ENCODE assay signal across 23 cellular contexts in the genomic region with DNA sequence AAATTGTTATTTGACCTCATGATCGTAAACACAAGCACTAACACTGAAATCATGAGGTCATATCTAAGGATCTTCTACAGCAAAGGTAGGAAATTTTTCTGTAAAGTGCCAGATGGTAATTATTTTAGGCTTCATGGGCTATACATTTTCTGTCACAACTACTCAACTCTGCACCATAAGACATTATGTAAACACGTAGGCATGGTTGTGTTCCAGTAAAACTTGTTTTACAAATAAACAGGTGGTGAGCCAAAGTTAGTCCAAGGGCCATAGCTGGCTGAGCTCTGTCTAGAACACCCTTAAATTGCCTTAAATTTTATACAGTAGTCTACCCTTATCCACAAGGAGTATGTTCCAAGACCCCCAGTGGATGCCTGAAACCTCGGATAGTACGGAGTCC.
A peak's percentile ranks its signal among the peaks of the same experiment; 100 is the strongest.
DNase-seq lines count a peak whose midpoint lies in the region; ATAC-seq and TF ChIP-seq lines count a peak whose summit lies in the region.
"Had no signal": no experiment of that assay in that cellular context is flagged by ENCODE, and none has a peak within 500 bp of the region (broad histone marks: within the 10 kb centered on the region; RNA-seq: fewer than 3 reads in every experiment).

No MANE protein-coding gene starts in this region.

- CTCF ChIA-PET in mammary epithelial cell (lab: Charles Lee; ENCODE audit: low non-redundant PET), result no interaction called here
- CTCF ChIA-PET in PC-3 (lab: Charles Lee), result no interaction called here

- H3K27me3 ChIP-seq in mammary epithelial cell (ENCODE audit: insufficient read depth, low read length), result no peaks in the 10 kb centered on the region
- peaks cover 15% of the 10 kb centered on the region for H3K27me3 ChIP-seq in PC-3 (ENCODE audit: low read length)

- no peak overlapping the region for H3K27ac ChIP-seq in mammary epithelial cell (ENCODE audit: insufficient read depth, low read depth, low read length)
- no peak overlapping the region for H3K27ac ChIP-seq in PC-3 (ENCODE audit: low read length)
- H3K27ac ChIP-seq: 22Rv1, GM23248 had no signal

- no peaks in the 10 kb centered on the region for H3K27me3 Mint-ChIP-seq in type B pancreatic cell

- peak; percentile 13 to 71 for DNase-seq in T47D (ENCODE audit: low read depth in 1 of 2, low spot score in 1 of 2)
- DNase-seq in mammary epithelial cell, result no peak
- peak; percentile 53 for DNase-seq in LNCaP clone FGC (ENCODE audit: low read depth)
- DNase-seq in PC-3, result peak; percentile 11
- no peak for DNase-seq in type B pancreatic cell (ENCODE audit: extremely low spot score, unreplicated experiment)
- no peak for DNase-seq in GOT3 (lab: John Stamatoyannopoulos, UW)
- no peak for DNase-seq in AG08395 (ENCODE audit: low spot score)
- DNase-seq: ACHN; C1 segment of cervical spinal cord; Caco-2; CD4-positive, CD25-positive, alpha-beta regulatory T cell; CD8-positive, alpha-beta T cell; DMS 273 treated with DMSO at 0.1 percent for 48 hours; DMS79; EL; GDM1; GM23248; H9; HFFc6 had no signal

- no peaks in the 10 kb centered on the region for H4K20me1 ChIP-seq in mammary epithelial cell (ENCODE audit: insufficient read depth, low read length)
- H4K20me1 ChIP-seq in PC-3 (ENCODE audit: low read length), result no peaks in the 10 kb centered on the region

- H3K79me2 ChIP-seq in mammary epithelial cell (ENCODE audit: insufficient read depth, low read length) (no peaks in the 10 kb centered on the region), PC-3 (ENCODE audit: low read length) (no peaks in the 10 kb centered on the region)

- BruUV-seq in mammary epithelial cell (replicated peaks; lab: Mats Ljungman, UMichigan) (no TSS peak), PC-3 (replicated peaks; lab: Mats Ljungman, UMichigan) (no TSS peak)

- no peak overlapping the region for H2AFZ ChIP-seq in mammary epithelial cell (ENCODE audit: low read depth, low read length)
- H2AFZ ChIP-seq in PC-3 (ENCODE audit: low read length), result no peak overlapping the region
- H2AFZ ChIP-seq: GM23248 had no signal

- H3K36me3 Mint-ChIP-seq in type B pancreatic cell, result no peaks in the 10 kb centered on the region
- H3K36me3 Mint-ChIP-seq: CD4-positive, CD25-positive, alpha-beta regulatory T cell; CD8-positive, alpha-beta T cell had no signal

- peaks cover 33% of the 10 kb centered on the region for H3K4me1 Mint-ChIP-seq in type B pancreatic cell (ENCODE audit: unreplicated experiment)
- H3K4me1 Mint-ChIP-seq: CD4-positive, CD25-positive, alpha-beta regulatory T cell had no signal

- POLR2A ChIA-PET in PC-3 (lab: Charles Lee; ENCODE audit: unreplicated experiment), result no interaction called here

- WGBS in mammary epithelial cell (ENCODE audit: low coverage, missing lambda C conversion rate), result 82% methylated on average over 4 of the region's 4 CpGs

- H3K9me3 ChIP-seq in mammary epithelial cell (replicated peaks; ENCODE audit: insufficient read depth, low read length), result no peaks in the 10 kb centered on the region
- H3K9me3 ChIP-seq in PC-3 (ENCODE audit: low read length), result 0 out of 2 replicates have a peak, but pooled peaks cover 5% of the 10 kb centered on the region

- H3K4me1 ChIP-seq in mammary epithelial cell (ENCODE audit: insufficient read depth, low read length) (no peaks in the 10 kb centered on the region), PC-3 (ENCODE audit: insufficient read depth, low read length) (0 out of 2 replicates have a peak, but pooled peaks cover 4% of the 10 kb centered on the region)
- H3K4me1 ChIP-seq: Caco-2 had no signal

- peaks cover 8% of the 10 kb centered on the region for H3K9me3 Mint-ChIP-seq in type B pancreatic cell
- H3K9me3 Mint-ChIP-seq: CD8-positive, alpha-beta T cell; HFFc6 had no signal

- peak overlapping the region; percentile 10 for H3K27ac Mint-ChIP-seq in type B pancreatic cell
- H3K27ac Mint-ChIP-seq: CD4-positive, CD25-positive, alpha-beta regulatory T cell; CD8-positive, alpha-beta T cell; H9; HFFc6 had no signal

- H3K4me3 ChIP-seq in mammary epithelial cell (replicated peaks in 1 of 3; ENCODE audit: insufficient read depth in 1 of 3, low read depth in 2 of 3, low read length in 3 of 3) (no peak overlapping the region), LNCaP clone FGC (ENCODE audit: low read depth, low read length) (no peak overlapping the region), PC-3 (ENCODE audit: low read length) (no peak overlapping the region)
- H3K4me3 ChIP-seq: GM12878, GM23248 had no signal

- in situ Hi-C loops in T47D (cut with HindIII; ENCODE audit: low pct_unique_long_range_greater_than_20kb, low sequenced_read_pairs) (no loop called here), mammary epithelial cell (cut with MboI; ENCODE audit: low sequenced_read_pairs in 2 of 2) (no loop called here)

- H3K9ac ChIP-seq in mammary epithelial cell (ENCODE audit: insufficient read depth, low read length) (no peak overlapping the region), PC-3 (ENCODE audit: low read length) (no peak overlapping the region)
- H3K9ac ChIP-seq: GM23248 had no signal

- H3K4me2 ChIP-seq in mammary epithelial cell (ENCODE audit: insufficient read depth, low read depth, low read length) (no peak overlapping the region), PC-3 (ENCODE audit: low read length) (no peak overlapping the region)

- no peak for ATAC-seq in PC-3
- no peak for ATAC-seq in HG03175 (IDR thresholded peaks at IDR 0.05; ENCODE audit: unreplicated experiment)
- ATAC-seq: CD8-positive, alpha-beta T cell; GM12878; HCT116 had no signal

- H3F3A ChIP-seq in PC-3 (ENCODE audit: low read length, unreplicated experiment), result no peaks in the 10 kb centered on the region

- no peak overlapping the region for H3K4me3 Mint-ChIP-seq in type B pancreatic cell
- H3K4me3 Mint-ChIP-seq: CD4-positive, CD25-positive, alpha-beta regulatory T cell; CD8-positive, alpha-beta T cell; H9; HFFc6 had no signal

- H3K9me2 ChIP-seq in PC-3 (replicated peaks; ENCODE audit: low read length), result no peaks in the 10 kb centered on the region

- intact Hi-C loops in mammary epithelial cell (cut with micrococcal nuclease), result no loop called here
- intact Hi-C loops in PC-3 (cut with micrococcal nuclease), result no loop called here

- H3K36me3 ChIP-seq in mammary epithelial cell (ENCODE audit: insufficient read depth, low read length), result no peaks in the 10 kb centered on the region
- no peaks in the 10 kb centered on the region for H3K36me3 ChIP-seq in PC-3 (ENCODE audit: low read depth, low read length)

- dilution Hi-C loops in mammary epithelial cell (cut with HindIII; ENCODE audit: low sequenced_read_pairs), result no loop called here

- no peak for TF ChIP-seq CTCF in mammary epithelial cell (conservative IDR thresholded peaks at IDR 0.05 in 1 of 2, IDR thresholded peaks at IDR 0.05 in 1 of 2; ENCODE audit: extremely low read depth in 1 of 2, insufficient read depth in 1 of 2, low read depth in 1 of 2, low read length in 2 of 2)
- TF ChIP-seq CTCF in LNCaP clone FGC (IDR thresholded peaks at IDR 0.05; ENCODE audit: control insufficient read depth, extremely low read depth, insufficient read depth), result no peak
- TF ChIP-seq CTCF in PC-3 (conservative IDR thresholded peaks at IDR 0.05; ENCODE audit: low read depth, low read length), result no peak
- TF ChIP-seq CTCF in type B pancreatic cell (conservative IDR thresholded peaks at IDR 0.05), result no peak

Comparison
In these comparisons a context has a peak if more than half of its experiments do, and no peak if none do; other contexts are left out.
1. DNase-seq: peak in T47D (2 of 2), LNCaP clone FGC (single experiment) and PC-3 (single experiment); none in mammary epithelial cell (single experiment), type B pancreatic cell (single experiment), GOT3 (single experiment) and AG08395 (single experiment).